In the genomic region with DNA sequence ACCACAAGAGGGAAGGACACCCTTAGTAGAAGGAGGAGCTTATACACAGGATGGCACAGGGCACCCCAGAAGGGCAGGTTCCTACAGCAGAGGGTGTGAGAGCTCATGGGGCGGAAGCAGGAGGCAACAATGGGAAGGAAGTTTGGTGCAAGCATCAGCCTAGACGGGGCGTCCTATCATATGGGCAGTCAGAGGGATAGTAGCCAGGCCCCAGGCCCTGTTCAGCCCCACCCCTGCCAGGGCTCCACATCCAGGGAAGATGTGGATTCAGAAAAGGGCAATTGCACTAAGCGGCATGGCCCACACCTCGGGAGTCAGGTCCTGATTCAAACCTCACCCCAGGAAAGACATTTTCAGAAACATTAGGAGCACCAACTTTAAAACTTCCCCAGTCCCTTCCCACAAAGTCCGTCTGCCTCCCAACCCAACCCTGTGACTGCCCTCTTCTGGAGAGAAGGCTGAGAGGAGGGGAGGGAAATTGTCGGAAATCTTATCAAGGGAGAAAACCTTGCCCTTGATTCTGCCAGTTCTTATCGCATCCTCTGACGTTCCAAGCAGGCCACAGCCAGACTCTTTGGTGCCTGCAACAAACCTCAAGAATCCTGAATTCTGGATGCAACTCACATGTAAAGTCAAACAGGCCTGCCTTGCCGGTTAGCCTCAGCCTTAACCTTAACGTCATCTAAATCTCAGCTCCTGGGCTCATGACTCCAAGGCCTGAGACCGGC, we compare ENCODE assay signal across 15 cellular contexts.
DNase-seq lines count a peak whose midpoint lies in the region; ATAC-seq and TF ChIP-seq lines count a peak whose summit lies in the region.
"Had no signal": no experiment of that assay in that cellular context is flagged by ENCODE, and none has a peak within 500 bp of the region (broad histone marks: within the 10 kb centered on the region; RNA-seq: fewer than 3 reads in every experiment).

No MANE protein-coding gene starts in this region.

- DNase-seq in cardiac muscle cell (ENCODE audit: low read depth in 1 of 2, low spot score in 1 of 2), result peak; percentile 61 to 99
- no peak for DNase-seq in left ventricle myocardium superior
- DNase-seq in astrocyte of the cerebellum (ENCODE audit: low read depth), result no peak
- DNase-seq in iPS-NIHi7 (ENCODE audit: extremely low spot score), result peak; percentile 61
- peak; percentile 16 for DNase-seq in testis
- DNase-seq in stimulated activated CD4-positive, alpha-beta T cell treated with anti-CD3 and anti-CD28 coated beads, Interleukin-4, amount 100 ng/mL, for 4 hours, result no peak
- no peak for DNase-seq in body of pancreas
- DNase-seq: activated CD8-positive, alpha-beta T cell treated with anti-CD3 and anti-CD28 coated beads for 36 hours; activated gamma-delta T cell treated with Interleukin-2 at 50 U/mL for 16 hours; cerebellar nuclear complex; DND-41; NCI-H146; NK-92 treated with Interleukin-12 subunit alpha and Interleukin-12 subunit beta, amount 100 ng/mL, for 24 hours; upper lobe of left lung had no signal

- no peak for TF ChIP-seq POLR2A in testis (IDR thresholded peaks at IDR 0.05)
- TF ChIP-seq POLR2A in body of pancreas (IDR thresholded peaks at IDR 0.05), result no peak

- WGBS in testis, 2 donors, result 73 to 80% methylated on average over 12 of the region's 12 CpGs
- 46 to 54% methylated on average over 11 to 12 of the region's 12 CpGs for WGBS in body of pancreas, 2 donors

- no peaks in the 10 kb centered on the region for H3K27me3 ChIP-seq in cardiac muscle cell
- no peaks in the 10 kb centered on the region for H3K27me3 ChIP-seq in testis
- H3K27me3 ChIP-seq in body of pancreas, result no peaks in the 10 kb centered on the region
- H3K27me3 ChIP-seq: upper lobe of left lung had no signal

- H3K9me3 ChIP-seq in cardiac muscle cell (ENCODE audit: low read depth) (no peaks in the 10 kb centered on the region), testis (no peaks in the 10 kb centered on the region), body of pancreas (no peaks in the 10 kb centered on the region)
- H3K9me3 ChIP-seq: upper lobe of left lung had no signal

- H3K27ac ChIP-seq in cardiac muscle cell, result no peak overlapping the region
- no peak overlapping the region for H3K27ac ChIP-seq in testis
- H3K27ac ChIP-seq in body of pancreas, result no peak overlapping the region
- H3K27ac ChIP-seq: upper lobe of left lung had no signal

- ATAC-seq in left ventricle myocardium superior (no peak), body of pancreas (no peak), GM19395 (IDR thresholded peaks at IDR 0.05; ENCODE audit: unreplicated experiment) (no peak)
- ATAC-seq: activated CD8-positive, alpha-beta T cell treated with anti-CD3 and anti-CD28 coated beads for 36 hours had no signal

- no peaks in the 10 kb centered on the region for H3K36me3 ChIP-seq in cardiac muscle cell
- H3K36me3 ChIP-seq in testis (ENCODE audit: low read depth, missing control alignments), result no peaks in the 10 kb centered on the region
- H3K36me3 ChIP-seq in body of pancreas (replicated peaks in 1 of 2; ENCODE audit: insufficient read depth in 1 of 2, low read depth in 2 of 2), result no peaks in the 10 kb centered on the region
- H3K36me3 ChIP-seq: upper lobe of left lung had no signal

- peaks cover 3% of the 10 kb centered on the region for H3K4me1 ChIP-seq in cardiac muscle cell (ENCODE audit: low read depth)
- H3K4me1 ChIP-seq in testis, result no peaks in the 10 kb centered on the region
- H3K4me1 ChIP-seq in body of pancreas, result no peaks in the 10 kb centered on the region
- H3K4me1 ChIP-seq: upper lobe of left lung had no signal

- in situ Hi-C loops in astrocyte of the cerebellum (cut with HindIII; ENCODE audit: low sequenced_read_pairs), result no loop called here

- intact Hi-C loops in left ventricle myocardium superior (cut with micrococcal nuclease) (no loop called here), testis (cut with DNase I; ENCODE audit: low total_unique reads) (no loop called here), body of pancreas (cut with DNase I) (no loop called here)

- H3K4me3 ChIP-seq in cardiac muscle cell, result no peak overlapping the region
- no peak overlapping the region for H3K4me3 ChIP-seq in astrocyte of the cerebellum (ENCODE audit: low read depth, low read length)
- no peak overlapping the region for H3K4me3 ChIP-seq in testis
- H3K4me3 ChIP-seq in body of pancreas, result no peak overlapping the region
- H3K4me3 ChIP-seq: upper lobe of left lung had no signal

- peak; percentile 81 for TF ChIP-seq CTCF in cardiac muscle cell (IDR thresholded peaks at IDR 0.05; ENCODE audit: low read depth, low read length)
- peak; percentile 30 for TF ChIP-seq CTCF in astrocyte of the cerebellum (IDR thresholded peaks at IDR 0.05; ENCODE audit: low read depth, low read length, missing control alignments)
- TF ChIP-seq CTCF in testis (IDR thresholded peaks at IDR 0.05), result peak in 1 of 3 experiments; percentile 15
- no peak for TF ChIP-seq CTCF in body of pancreas (IDR thresholded peaks at IDR 0.05)

Comparison
In these comparisons a context has a peak if more than half of its experiments do, and no peak if none do; other contexts are left out.
1. DNase-seq: peak in cardiac muscle cell (2 of 2), iPS-NIHi7 (single experiment) and testis (single experiment); none in left ventricle myocardium superior (single experiment), astrocyte of the cerebellum (single experiment), stimulated activated CD4-positive, alpha-beta T cell treated with anti-CD3 and anti-CD28 coated beads, Interleukin-4, amount 100 ng/mL, for 4 hours (0 of 2) and body of pancreas (0 of 4).
2. CTCF ChIP-seq: peak in cardiac muscle cell (single experiment) and astrocyte of the cerebellum (single experiment); none in body of pancreas (0 of 7).